In genomic region chr15:86139828-86140227, GRCh38 we compare ENCODE assay signal across 11 cellular contexts.
A peak's percentile ranks its signal among the peaks of the same experiment; 100 is the strongest.
DNase-seq lines count a peak whose midpoint lies in the region; ATAC-seq, FAIRE-seq and TF ChIP-seq lines count a peak whose summit lies in the region.
"Had no signal": no experiment of that assay in that cellular context is flagged by ENCODE, and none has a peak within 500 bp of the region (broad histone marks: within the 10 kb centered on the region; RNA-seq: fewer than 3 reads in every experiment).

No MANE protein-coding gene starts in this region.

- no peak overlapping the region for H3K4ac ChIP-seq in H1 (replicated peaks; ENCODE audit: insufficient read length, low read depth, low read length)

- no peaks in the 10 kb centered on the region for H3K79me1 ChIP-seq in H1 (ENCODE audit: low read depth, low read length)

- peak; percentile 54 to 78 (median 78) for TF ChIP-seq CTCF in H1 (IDR thresholded peaks at IDR 0.05; ENCODE audit: control extremely low read depth in 1 of 3, insufficient read depth in 1 of 3, low read depth in 1 of 3, low read length in 3 of 3)
- TF ChIP-seq CTCF in testis (IDR thresholded peaks at IDR 0.05): peak in 1 of 3 experiments; percentile 41
- peak in 7 of 56 donors; percentile 8 to 26 (median 11) for TF ChIP-seq CTCF in dorsolateral prefrontal cortex (IDR thresholded peaks at IDR 0.05 in 54 of 56, conservative IDR thresholded peaks at IDR 0.05 in 2 of 56; ENCODE audit: low read depth in 1 of 56, partially characterized antibody in 56 of 56)

- peak; percentile 62 to 65 for TF ChIP-seq RAD21 in H1 (IDR thresholded peaks at IDR 0.05 in 1 of 2, conservative IDR thresholded peaks at IDR 0.05 in 1 of 2; ENCODE audit: low read depth in 2 of 2, low read length in 2 of 2)

- peak; percentile 63 for DNase-seq in activated effector memory CD4-positive, alpha-beta T cell treated with anti-CD3 and anti-CD28 coated beads, Interleukin-2, amount 50 U/mL, for 16 hours
- no peak for DNase-seq in activated effector memory CD4-positive, alpha-beta T cell treated with Interleukin-2 at 50 U/mL for 16 hours
- DNase-seq in NAMALWA (ENCODE audit: low spot score) (peak; percentile 56), H1 (ENCODE audit: low read depth in 1 of 2, low spot score in 2 of 2) (peak in 1 of 2 experiments; percentile 73), testis (peak; percentile 24), dorsolateral prefrontal cortex (no peak)
- DNase-seq: CD8-positive, alpha-beta memory T cell; left cardiac atrium; NCI-H510A treated with DMSO at 0.1 percent for 48 hours had no signal

- no peak overlapping the region for H2AK5ac ChIP-seq in H1 (ENCODE audit: low read depth, low read length)

- H3K27ac ChIP-seq in H1 (ENCODE audit: low read depth, low read length) (no peak overlapping the region), testis (no peak overlapping the region), dorsolateral prefrontal cortex (no peak overlapping the region)

- TF ChIP-seq POLR2A in H1 (IDR thresholded peaks at IDR 0.05; ENCODE audit: control extremely low read depth in 1 of 2, low read depth in 2 of 2, low read length in 2 of 2): no peak
- TF ChIP-seq POLR2A in testis (IDR thresholded peaks at IDR 0.05): no peak

- no peaks in the 10 kb centered on the region for H3K9me3 ChIP-seq in H1 (ENCODE audit: insufficient read depth in 2 of 2, low read depth in 1 of 2, low read length in 1 of 2)
- H3K9me3 ChIP-seq in testis: no peaks in the 10 kb centered on the region

- no peak overlapping the region for H3K9ac ChIP-seq in H1 (replicated peaks in 1 of 4; ENCODE audit: extremely low read depth in 1 of 4, low read depth in 3 of 4, low read length in 3 of 4)

- H4K91ac ChIP-seq in H1 (replicated peaks; ENCODE audit: insufficient read length, low read length): no peak overlapping the region

- no peak for FAIRE-seq in H1 (lab: Jason Lieb, UNC)

- H3K4me1 ChIP-seq in H1 (replicated peaks in 1 of 4; ENCODE audit: control insufficient read depth in 3 of 4, insufficient read depth in 4 of 4, low read length in 3 of 4) (no peaks in the 10 kb centered on the region), testis (no peaks in the 10 kb centered on the region)

- H2BK120ac ChIP-seq in H1 (replicated peaks; ENCODE audit: low read depth, low read length): no peak overlapping the region

- H2BK15ac ChIP-seq in H1 (ENCODE audit: low read length): no peak overlapping the region

- H2BK5ac ChIP-seq in H1 (ENCODE audit: low read depth, low read length): no peak overlapping the region

- no peaks in the 10 kb centered on the region for H3K27me3 ChIP-seq in H1 (replicated peaks in 1 of 4; ENCODE audit: control insufficient read depth in 3 of 4, extremely low read depth in 1 of 4, insufficient read depth in 3 of 4, low read length in 3 of 4)
- no peaks in the 10 kb centered on the region for H3K27me3 ChIP-seq in testis
- H3K27me3 ChIP-seq in dorsolateral prefrontal cortex: peaks cover 0 to 14% (median 0%) of the 10 kb centered on the region in 45 donors

- H3K4me3 ChIP-seq in H1 (ENCODE audit: extremely low read depth in 1 of 4, insufficient read depth in 2 of 4, low read depth in 3 of 4, low read length in 4 of 4) (no peak overlapping the region), testis (no peak overlapping the region), dorsolateral prefrontal cortex (no peak overlapping the region)

- 76% methylated on average over 9 of the region's 9 CpGs; no CpG with 5 or more reads in 1 of the 2 experiments for WGBS in H1 (ENCODE audit: extremely low coverage in 1 of 2, insufficient coverage in 1 of 2, insufficient read length in 1 of 2, insufficient replicate concordance in 2 of 2, low coverage in 1 of 2, low lambda C conversion rate in 2 of 2, missing lambda C conversion rate in 1 of 2), 2 experiments
- WGBS in testis, 2 donors: 69 to 74% methylated on average over 9 of the region's 9 CpGs

- no peak overlapping the region for H4K5ac ChIP-seq in H1 (ENCODE audit: insufficient read length, low read depth, low read length)

- intact Hi-C loops in testis (cut with DNase I; ENCODE audit: low total_unique reads) (no loop called here), dorsolateral prefrontal cortex (cut with DNase I) (no loop called here)

- no peak overlapping the region for H2BK20ac ChIP-seq in H1 (ENCODE audit: low read length)

- no peak overlapping the region for H3K14ac ChIP-seq in H1 (ENCODE audit: insufficient read length)

- ATAC-seq in HG02938 (IDR thresholded peaks at IDR 0.05; ENCODE audit: unreplicated experiment) (no peak), GM21381 (IDR thresholded peaks at IDR 0.05; ENCODE audit: unreplicated experiment) (no peak)
- ATAC-seq: left cardiac atrium had no signal

- no peak for TF ChIP-seq EP300 in H1 (IDR thresholded peaks at IDR 0.05; ENCODE audit: borderline replicate concordance in 1 of 2, low read depth in 2 of 2, low read length in 2 of 2)

- H3K4me2 ChIP-seq in H1 (ENCODE audit: insufficient read depth in 1 of 2, low read depth in 2 of 2, low read length in 2 of 2): no peak overlapping the region

- no peak overlapping the region for H2BK12ac ChIP-seq in H1 (ENCODE audit: low read depth, low read length)

- H3K18ac ChIP-seq in H1 (ENCODE audit: extremely low read depth, low read length): no peak overlapping the region

- no peak overlapping the region for H4K8ac ChIP-seq in H1 (ENCODE audit: extremely low read depth, insufficient read depth, low read length)

- H4K20me1 ChIP-seq in H1 (replicated peaks in 1 of 2; ENCODE audit: control insufficient read depth in 1 of 2, insufficient read depth in 2 of 2, low read length in 2 of 2): no peaks in the 10 kb centered on the region

- H3K23me2 ChIP-seq in H1 (ENCODE audit: low read depth, low read length): no peaks in the 10 kb centered on the region; the same call in 1 of the 2 replicates

- CTCF ChIA-PET in H1 (lab: Charles Lee; ENCODE audit: partially characterized antibody): interaction anchor here (0.9 kb wide), 1 partner anchor 26 kb away, joined by 3 read pairs; no protein-coding TSS in a partner anchor

- H3K79me2 ChIP-seq in H1 (ENCODE audit: control insufficient read depth in 1 of 2, insufficient read depth in 2 of 2, low read length in 2 of 2): no peaks in the 10 kb centered on the region

- no peak overlapping the region for H3K23ac ChIP-seq in H1 (ENCODE audit: insufficient read length)

- no peak overlapping the region for H3K56ac ChIP-seq in H1 (replicated peaks; ENCODE audit: insufficient read length, low read depth, low read length)

- H3K36me3 ChIP-seq in H1 (ENCODE audit: control insufficient read depth in 2 of 4, insufficient read depth in 4 of 4, low read length in 3 of 4) (no peaks in the 10 kb centered on the region), testis (ENCODE audit: low read depth, missing control alignments) (no peaks in the 10 kb centered on the region)

- H2AFZ ChIP-seq in H1 (ENCODE audit: low read length): no peak overlapping the region

- POLR2A ChIA-PET in H1 (lab: Charles Lee; ENCODE audit: partially characterized antibody): no interaction called here

TF ChIP-seq in H1, 55 proteins besides CTCF, POLR2A, EP300 and RAD21:
- TF ChIP-seq SAP30 (IDR thresholded peaks at IDR 0.05; ENCODE audit: insufficient read depth, insufficient replicate concordance, low read length): no peak
TF ChIP-seq in H1: peak in this region for 0.

Comparison
In these comparisons a context has a peak if more than half of its experiments do, and no peak if none do; other contexts are left out.
1. DNase-seq: peak in activated effector memory CD4-positive, alpha-beta T cell treated with anti-CD3 and anti-CD28 coated beads, Interleukin-2, amount 50 U/mL, for 16 hours (single experiment), NAMALWA (single experiment) and testis (single experiment); none in activated effector memory CD4-positive, alpha-beta T cell treated with Interleukin-2 at 50 U/mL for 16 hours (single experiment) and dorsolateral prefrontal cortex (0 of 10).